9 cellular contexts compared by ENCODE assay signal in the genomic region with DNA sequence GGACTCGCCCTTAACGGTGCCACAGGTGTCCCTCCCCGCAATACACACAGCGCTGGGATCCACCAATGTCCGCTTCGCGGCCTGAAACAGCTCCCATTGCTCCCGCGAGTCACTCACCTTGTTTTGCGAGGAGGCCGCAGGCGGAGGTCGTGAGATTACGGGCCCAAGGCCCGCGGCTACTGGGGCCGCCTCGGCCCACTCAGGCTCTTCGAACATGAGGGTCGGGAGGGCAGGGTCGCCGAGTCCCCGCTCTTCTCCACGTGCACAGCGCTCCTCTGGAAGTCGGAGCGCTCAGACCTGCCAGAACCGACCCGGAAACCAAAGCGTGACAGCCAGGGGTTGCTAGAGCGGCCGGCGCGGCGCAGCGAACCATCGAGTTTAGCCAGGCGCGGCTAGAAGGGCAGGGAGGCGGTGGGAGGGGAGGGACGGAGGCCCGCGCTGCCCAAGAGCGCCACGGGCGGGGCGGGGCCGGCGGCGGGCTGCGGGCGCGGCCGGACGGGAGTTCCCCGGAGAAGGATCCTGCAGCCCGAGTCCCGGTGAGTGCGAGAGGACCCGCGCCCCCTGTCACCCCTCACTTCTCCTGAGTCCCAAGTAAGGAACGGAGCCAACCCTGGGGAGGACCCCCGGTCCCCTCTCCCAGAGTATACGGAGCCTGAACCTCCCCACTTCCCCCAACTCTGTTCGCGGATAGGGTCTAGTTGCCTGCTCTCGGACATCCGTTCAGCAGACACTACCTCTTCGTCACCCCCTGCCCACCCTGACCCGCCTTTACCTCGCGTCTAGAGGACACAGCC. TPM values are rescaled to one million over a fixed set of nuclear protein-coding genes. Genes with fewer than 3 reads are reported as not detected.
DNase-seq lines count a peak whose midpoint lies in the region; ATAC-seq and TF ChIP-seq lines count a peak whose summit lies in the region.
"Had no signal": no experiment of that assay in that cellular context is flagged by ENCODE, and none has a peak within 500 bp of the region (broad histone marks: within the 10 kb centered on the region; RNA-seq: fewer than 3 reads in every experiment).

Gene ILK, plus strand, starts transcription at position 488 of the 794 bp plus-strand sequence. CDS start 498 bp downstream, outside the sequence.
Gene RRP8, minus strand, starts transcription at position 330 of the 794 bp plus-strand sequence. Its CDS starts 114 bp downstream, at position 216.

- no peaks in the 10 kb centered on the region for H3K9me3 Mint-ChIP-seq in activated CD4-positive, alpha-beta T cell treated with anti-CD3 and anti-CD28 coated beads, Interleukin-2, amount 10 ng/mL, durations not matched to agents 7 days and 5 days
- H3K9me3 Mint-ChIP-seq: dendritic cell treated with granulocyte-macrophage colony-stimulating factor and Interleukin-4, amounts not matched to agents 40 ng/mL and 50 ng/mL, for 4 days had no signal

- no peaks in the 10 kb centered on the region for H3K27me3 Mint-ChIP-seq in activated CD4-positive, alpha-beta T cell treated with anti-CD3 and anti-CD28 coated beads, Interleukin-2, amount 10 ng/mL, durations not matched to agents 7 days and 5 days
- H3K27me3 Mint-ChIP-seq: dendritic cell treated with granulocyte-macrophage colony-stimulating factor and Interleukin-4, amounts not matched to agents 40 ng/mL and 50 ng/mL, for 4 days had no signal

- CTCF ChIA-PET in activated CD4-positive, alpha-beta T cell treated with anti-CD3 and anti-CD28 coated beads, Interleukin-2, amount 10 ng/mL, durations not matched to agents 7 days and 5 days (lab: Charles Lee), result interaction anchor here (0.9 to 3.7 kb wide), 11 partner anchors 9 to 141 kb away, joined by 3 to 28 read pairs (median 4); partner anchors contain the start of genes MRPL17 and TPP1

- H3K27me3 ChIP-seq in BLaER1 (no peaks in the 10 kb centered on the region), left lung (no peaks in the 10 kb centered on the region)

- H3K9ac ChIP-seq in BLaER1, result peak within 1 kb of the TSS; percentile 88

- TF ChIP-seq CTCF in left lung (IDR thresholded peaks at IDR 0.05), result no peak

- ATAC-seq in HG03442 (IDR thresholded peaks at IDR 0.05; ENCODE audit: unreplicated experiment) (peak; percentile 69), left lung (peak; percentile 94)

- no peak within 1 kb of the TSS for H3K27ac Mint-ChIP-seq in activated CD4-positive, alpha-beta T cell treated with anti-CD3 and anti-CD28 coated beads, Interleukin-2, amount 10 ng/mL, durations not matched to agents 7 days and 5 days
- H3K27ac Mint-ChIP-seq: dendritic cell treated with granulocyte-macrophage colony-stimulating factor and Interleukin-4, amounts not matched to agents 40 ng/mL and 50 ng/mL, for 4 days had no signal

- H3K4me1 ChIP-seq in BLaER1 (peaks cover 52% of the 10 kb centered on the region), left lung (peaks cover 42 to 71% of the 10 kb centered on the region in 2 donors)

- H3K36me3 ChIP-seq in BLaER1 (peaks cover 48% of the 10 kb centered on the region), left lung (peaks cover 0 to 40% of the 10 kb centered on the region in 2 donors)

- no peak within 1 kb of the TSS for H3K4me3 Mint-ChIP-seq in activated CD4-positive, alpha-beta T cell treated with anti-CD3 and anti-CD28 coated beads, Interleukin-2, amount 10 ng/mL, durations not matched to agents 7 days and 5 days
- H3K4me3 Mint-ChIP-seq: dendritic cell treated with granulocyte-macrophage colony-stimulating factor and Interleukin-4, amounts not matched to agents 40 ng/mL and 50 ng/mL, for 4 days had no signal

- POLR2A ChIA-PET in activated CD4-positive, alpha-beta T cell treated with anti-CD3 and anti-CD28 coated beads, Interleukin-2, amount 10 ng/mL, durations not matched to agents 7 days and 5 days (lab: Charles Lee), result interaction anchor here (0.6 to 1.6 kb wide), 3 partner anchors 8 to 99 kb away, joined by 3 to 6 read pairs (median 4); partner anchors contain the start of gene TAF10

- no peaks in the 10 kb centered on the region for H3K9me3 ChIP-seq in BLaER1
- H3K9me3 ChIP-seq in left lung, result no peaks in the 10 kb centered on the region

- H3K36me3 Mint-ChIP-seq in activated CD4-positive, alpha-beta T cell treated with anti-CD3 and anti-CD28 coated beads, Interleukin-2, amount 10 ng/mL, durations not matched to agents 7 days and 5 days (ENCODE audit: low read depth), result peaks cover 39% of the 10 kb centered on the region

- intact Hi-C loops in left lung (cut with DNase I), result no loop called here

- H4K20me1 ChIP-seq in BLaER1, result peaks cover 63% of the 10 kb centered on the region

- H3K4me2 ChIP-seq in BLaER1, result peak within 1 kb of the TSS; percentile 96

- peak within 1 kb of the TSS; percentile 80 for H3K4me3 ChIP-seq in BLaER1
- H3K4me3 ChIP-seq in left lung, result peak within 1 kb of the TSS; percentile 82 to 85

- peaks cover 18% of the 10 kb centered on the region for H3K4me1 Mint-ChIP-seq in activated CD4-positive, alpha-beta T cell treated with anti-CD3 and anti-CD28 coated beads, Interleukin-2, amount 10 ng/mL, durations not matched to agents 7 days and 5 days

- peak; percentile 71 for DNase-seq in GM19240 (ENCODE audit: insufficient read length, low spot score)
- DNase-seq in NCI-H526 (lab: John Stamatoyannopoulos, UW), result peak; percentile 80 to 97
- peak; percentile 89 for DNase-seq in activated CD4-positive, alpha-beta T cell treated with anti-CD3 and anti-CD28 coated beads, Interleukin-2, amount 10 ng/mL, durations not matched to agents 7 days and 5 days
- DNase-seq in cortex of kidney (lab: John Stamatoyannopoulos, UW), result peak; percentile 83
- peak; percentile 93 to 99 for DNase-seq in left lung
- peak; percentile 77 for DNase-seq in stimulated activated CD4-positive, alpha-beta T cell treated with anti-CD3 and anti-CD28 coated beads, Interleukin-2, amount 100 ng/mL, for 4 hours (ENCODE audit: low read depth)

- H3K27ac ChIP-seq in BLaER1, result peak within 1 kb of the TSS; percentile 80
- peak within 1 kb of the TSS; percentile 91 to 98 for H3K27ac ChIP-seq in left lung

RNA-seq across cellular contexts. Expression of gene ILK, which starts in this region (rescaled TPM):
- 100 to 1,000 TPM; 155 to 163 TPM for total RNA-seq in activated CD4-positive, alpha-beta T cell treated with anti-CD3 and anti-CD28 coated beads, Interleukin-2, amount 10 ng/mL, durations not matched to agents 7 days and 5 days
- 100 to 1,000 TPM; 155 to 165 TPM for total RNA-seq in left lung

RNA-seq across cellular contexts. Expression of gene RRP8, which starts in this region (rescaled TPM):
- 10 to 100 TPM; 23.0 to 27.1 TPM for total RNA-seq in activated CD4-positive, alpha-beta T cell treated with anti-CD3 and anti-CD28 coated beads, Interleukin-2, amount 10 ng/mL, durations not matched to agents 7 days and 5 days
- total RNA-seq in left lung, result 10 to 100 TPM; 18.0 to 19.5 TPM

Comparison
In these comparisons a context has a peak if more than half of its experiments do, and no peak if none do; other contexts are left out.
1. Peak in every context shown above with its lines: DNase-seq, ATAC-seq, H3K4me3 ChIP-seq and H3K27ac ChIP-seq.